In genomic region chr6:149565539-149566371, GRCh38 we compare ENCODE assay signal across 1 cellular context.
A peak's percentile ranks its signal among the peaks of the same experiment; 100 is the strongest.
TF ChIP-seq lines count a peak whose summit lies in the region.

No MANE protein-coding gene starts in this region.

TF ChIP-seq in HepG2, 621 proteins besides CTCF, POLR2A, EP300 and RAD21 (continued from another document):
- TF ChIP-seq TEF (CRISPR knock-in tag; IDR thresholded peaks at IDR 0.05) (0 out of 2 replicates have a peak, but pooled peaks have one; percentile 25), TFDP1 (CRISPR knock-in tag; IDR thresholded peaks at IDR 0.05; ENCODE audit: borderline replicate concordance) (no peak; the same call in 1 of the 2 replicates), TOPORS (CRISPR knock-in tag; IDR thresholded peaks at IDR 0.05) (no peak; the same call in 1 of the 2 replicates), ZNF331 (CRISPR knock-in tag; IDR thresholded peaks at IDR 0.05) (peak; percentile 71; the same call in 1 of the 2 replicates), PHF21A (CRISPR knock-in tag; IDR thresholded peaks at IDR 0.05) (peak; percentile 46), SP5 (CRISPR knock-in tag; IDR thresholded peaks at IDR 0.05; ENCODE audit: borderline replicate concordance, low read depth) (peak; percentile 43; the same call in 1 of the 2 replicates), GATA4 (IDR thresholded peaks at IDR 0.05; ENCODE audit: borderline replicate concordance, low read depth) (no peak), NCOA5 (CRISPR knock-in tag; IDR thresholded peaks at IDR 0.05) (no peak), ZNF672 (CRISPR knock-in tag; IDR thresholded peaks at IDR 0.05) (no peak), FIP1L1 (IDR thresholded peaks at IDR 0.05; ENCODE audit: borderline replicate concordance, insufficient read depth, low read depth, low read length) (no peak), NONO (IDR thresholded peaks at IDR 0.05) (no peak), NONO (CRISPR knock-in tag; conservative IDR thresholded peaks at IDR 0.05) (no peak), TGIF2 (CRISPR knock-in tag; IDR thresholded peaks at IDR 0.05) (peak; percentile 88), ZZZ3 (CRISPR knock-in tag; IDR thresholded peaks at IDR 0.05; ENCODE audit: borderline replicate concordance) (no peak), ZFP91 (CRISPR knock-in tag; IDR thresholded peaks at IDR 0.05; ENCODE audit: borderline replicate concordance) (no peak), HOXD1 (CRISPR knock-in tag; IDR thresholded peaks at IDR 0.05) (no peak), XRCC5 (optimal IDR thresholded peaks at IDR 0.05; ENCODE audit: low read length) (peak; percentile 92), NFAT5 (CRISPR knock-in tag; IDR thresholded peaks at IDR 0.05) (no peak), KLF12 (CRISPR knock-in tag; IDR thresholded peaks at IDR 0.05; ENCODE audit: borderline replicate concordance) (peak; percentile 83), CBFB (CRISPR knock-in tag; IDR thresholded peaks at IDR 0.05) (no peak), ZNF687 (CRISPR knock-in tag; IDR thresholded peaks at IDR 0.05) (no peak; the same call in 1 of the 2 replicates), ZNF354B (CRISPR knock-in tag; IDR thresholded peaks at IDR 0.05) (no peak), SMAD1 (CRISPR knock-in tag; IDR thresholded peaks at IDR 0.05; ENCODE audit: borderline replicate concordance, low read depth) (no peak), SRSF4 (IDR thresholded peaks at IDR 0.05; ENCODE audit: low read depth, low read length, poor library complexity, severe bottlenecking) (no peak), ETV6 (CRISPR knock-in tag; conservative IDR thresholded peaks at IDR 0.05) (no peak; the same call in 1 of the 2 replicates), ZHX2 (IDR thresholded peaks at IDR 0.05; ENCODE audit: low read depth) (0 out of 2 replicates have a peak, but pooled peaks have one; percentile 15), ZHX2 (CRISPR knock-in tag; IDR thresholded peaks at IDR 0.05; ENCODE audit: borderline replicate concordance) (peak; percentile 65; the same call in 1 of the 2 replicates), ZNF343 (CRISPR knock-in tag; IDR thresholded peaks at IDR 0.05) (no peak), ZNF12 (CRISPR knock-in tag; IDR thresholded peaks at IDR 0.05) (peak; percentile 72; the same call in 1 of the 2 replicates), ATAD3A (CRISPR knock-in tag; IDR thresholded peaks at IDR 0.05) (no peak), MXD1 (CRISPR knock-in tag; IDR thresholded peaks at IDR 0.05) (no peak), ZBTB10 (CRISPR knock-in tag; IDR thresholded peaks at IDR 0.05; ENCODE audit: borderline replicate concordance) (peak; percentile 63; the same call in 1 of the 2 replicates), SATB2 (CRISPR knock-in tag; IDR thresholded peaks at IDR 0.05) (no peak), ISL2 (CRISPR knock-in tag; IDR thresholded peaks at IDR 0.05) (peak; percentile 34; the same call in 1 of the 2 replicates)
